ENCODE assay signal across 10 cellular contexts in the genomic region with DNA sequence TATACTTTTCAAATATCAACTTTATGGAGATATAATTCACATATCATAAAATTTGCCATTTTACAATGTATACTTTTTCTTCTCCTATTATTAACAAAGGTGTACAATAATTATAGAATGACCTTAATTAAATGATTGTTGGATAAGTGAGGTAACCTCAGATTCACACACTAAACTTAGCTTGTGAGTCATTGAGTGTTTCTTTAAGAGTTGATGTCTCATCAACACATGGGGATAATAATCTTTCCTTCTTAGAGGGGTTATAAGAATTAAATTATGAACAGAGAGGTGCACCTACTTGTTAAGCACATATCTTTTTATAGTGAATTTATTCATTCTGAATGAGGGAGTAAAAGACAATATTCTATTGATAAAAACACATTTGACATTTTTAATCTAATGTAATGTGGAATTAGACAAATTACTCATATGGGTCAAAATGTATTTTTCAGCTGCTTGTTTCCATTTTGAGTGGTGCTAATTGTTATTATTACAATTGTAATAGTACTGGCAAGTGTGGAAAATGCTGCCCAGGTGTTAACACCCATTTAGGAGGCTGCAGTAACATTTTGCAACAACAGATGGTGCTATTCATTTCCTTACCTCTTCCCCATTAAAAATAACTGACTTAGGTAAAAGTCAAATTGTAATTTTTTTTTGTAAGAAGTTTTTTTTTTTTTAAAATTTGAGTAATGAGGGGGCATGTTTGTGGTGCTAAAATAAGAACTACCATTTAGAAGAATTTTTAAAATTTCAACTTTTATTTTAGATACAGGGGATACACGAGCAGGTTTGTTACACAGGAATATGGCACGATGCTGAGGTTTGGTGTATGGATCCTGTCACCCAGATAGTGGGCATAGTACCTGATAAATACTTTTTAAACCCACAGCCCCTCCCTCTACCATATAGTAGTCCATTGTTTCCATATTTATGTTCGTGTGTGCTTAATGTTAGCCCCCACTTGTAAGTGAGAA. TPM values are rescaled to one million over a fixed set of nuclear protein-coding genes. Genes with fewer than 3 reads are reported as not detected.
DNase-seq lines count a peak whose midpoint lies in the region; ATAC-seq, FAIRE-seq and TF ChIP-seq lines count a peak whose summit lies in the region.
"Had no signal": no experiment of that assay in that cellular context is flagged by ENCODE, and none has a peak within 500 bp of the region (broad histone marks: within the 10 kb centered on the region; RNA-seq: fewer than 3 reads in every experiment).

No MANE protein-coding gene starts in this region.

- H3K9me2 ChIP-seq in Loucy (replicated peaks; ENCODE audit: low read depth, low read length), result no peaks in the 10 kb centered on the region

- no peak overlapping the region for H3K9ac ChIP-seq in Loucy (ENCODE audit: low read depth, low read length, poor library complexity, severe bottlenecking)

- peaks cover 5% of the 10 kb centered on the region for H3K9me3 Mint-ChIP-seq in neural crest cell
- H3K9me3 Mint-ChIP-seq in immature natural killer cell, result no peaks in the 10 kb centered on the region

- no peaks in the 10 kb centered on the region for H3K79me2 ChIP-seq in Loucy (ENCODE audit: insufficient read depth, low read length)

- H3K36me3 Mint-ChIP-seq in neural crest cell (ENCODE audit: low read depth) (no peaks in the 10 kb centered on the region), immature natural killer cell (no peaks in the 10 kb centered on the region)

- H3K4me1 Mint-ChIP-seq in neural crest cell (no peaks in the 10 kb centered on the region), immature natural killer cell (no peaks in the 10 kb centered on the region)

- H3K27me3 ChIP-seq in Loucy (ENCODE audit: insufficient read depth, low read length, poor library complexity, severe bottlenecking) (no peaks in the 10 kb centered on the region), bronchial epithelial cell (ENCODE audit: control insufficient read depth, insufficient read depth, low read length) (no peaks in the 10 kb centered on the region)

- DNase-seq in AG09319 (ENCODE audit: extremely low read depth, low read depth), result no peak
- DNase-seq in GM18507 (ENCODE audit: extremely low spot score, insufficient read length, low read depth), result no peak
- peak; percentile 64 for DNase-seq in bronchial epithelial cell (ENCODE audit: low read depth)
- no peak for DNase-seq in neural crest cell (ENCODE audit: low read depth, low spot score)
- no peak for DNase-seq in immature natural killer cell
- DNase-seq in NCI-H1436 (lab: John Stamatoyannopoulos, UW), result no peak

- no peaks in the 10 kb centered on the region for H3K9me3 ChIP-seq in Loucy (ENCODE audit: insufficient read depth, low read depth, low read length)

- H3K27ac Mint-ChIP-seq in neural crest cell (ENCODE audit: unreplicated experiment) (no peak overlapping the region), immature natural killer cell (no peak overlapping the region)

- H3K27me3 Mint-ChIP-seq in neural crest cell (ENCODE audit: low read depth) (no peaks in the 10 kb centered on the region), immature natural killer cell (ENCODE audit: low read depth in 3 of 3) (peaks cover 0 to 1% (median 0%) of the 10 kb centered on the region in 3 donors)

- no peak overlapping the region for H3K4me3 Mint-ChIP-seq in neural crest cell
- H3K4me3 Mint-ChIP-seq in immature natural killer cell, result no peak overlapping the region

- ATAC-seq in GM21576 (IDR thresholded peaks at IDR 0.05; ENCODE audit: unreplicated experiment), result no peak

- no peaks in the 10 kb centered on the region for H3K4me1 ChIP-seq in Loucy (ENCODE audit: insufficient read depth, low read length, poor library complexity, severe bottlenecking)

- no peak overlapping the region for H2AFZ ChIP-seq in Loucy (ENCODE audit: low read length)

- H3K36me3 ChIP-seq in Loucy (ENCODE audit: insufficient read depth, low read length), result no peaks in the 10 kb centered on the region
- no peaks in the 10 kb centered on the region for H3K36me3 ChIP-seq in bronchial epithelial cell (ENCODE audit: control insufficient read depth, insufficient read depth, low read length)

- peak; percentile 54 for FAIRE-seq in GM18507 (lab: Jason Lieb, UNC)
- no peak for FAIRE-seq in bronchial epithelial cell (lab: Jason Lieb, UNC)

- no peak overlapping the region for H3K4me2 ChIP-seq in Loucy (ENCODE audit: low read depth, low read length, poor library complexity, severe bottlenecking)

- H3K4me3 ChIP-seq in Loucy (ENCODE audit: low read length, poor library complexity, severe bottlenecking) (no peak overlapping the region), bronchial epithelial cell (ENCODE audit: low read depth, low read length) (no peak overlapping the region)

- H3F3A ChIP-seq in Loucy (ENCODE audit: low read depth), result no peaks in the 10 kb centered on the region

- TF ChIP-seq CTCF in AG09319 (IDR thresholded peaks at IDR 0.05; ENCODE audit: low read depth, low read length), result peak; percentile 69
- peak; percentile 88 for TF ChIP-seq CTCF in Loucy (conservative IDR thresholded peaks at IDR 0.05; ENCODE audit: low read length)
- TF ChIP-seq CTCF in bronchial epithelial cell (IDR thresholded peaks at IDR 0.05; ENCODE audit: insufficient read depth, low read length, severe bottlenecking), result peak; percentile 64
- TF ChIP-seq CTCF in neural crest cell (conservative IDR thresholded peaks at IDR 0.05), result peak; percentile 75

- H4K20me1 ChIP-seq in Loucy (ENCODE audit: insufficient read depth, low read length, poor library complexity, severe bottlenecking), result no peaks in the 10 kb centered on the region

RNA-seq across cellular contexts. Expression of gene DYNAP, which starts 32.1 kb away (rescaled TPM):
- total RNA-seq in bronchial epithelial cell (not detected in 2 replicates), neural crest cell (not detected in 2 replicates)
- not detected for polyA plus RNA-seq in immature natural killer cell
- total RNA-seq: glomerular endothelial cell, temporal lobe had no signal
